ENCODE assay signal across 22 cellular contexts in the genomic region with DNA sequence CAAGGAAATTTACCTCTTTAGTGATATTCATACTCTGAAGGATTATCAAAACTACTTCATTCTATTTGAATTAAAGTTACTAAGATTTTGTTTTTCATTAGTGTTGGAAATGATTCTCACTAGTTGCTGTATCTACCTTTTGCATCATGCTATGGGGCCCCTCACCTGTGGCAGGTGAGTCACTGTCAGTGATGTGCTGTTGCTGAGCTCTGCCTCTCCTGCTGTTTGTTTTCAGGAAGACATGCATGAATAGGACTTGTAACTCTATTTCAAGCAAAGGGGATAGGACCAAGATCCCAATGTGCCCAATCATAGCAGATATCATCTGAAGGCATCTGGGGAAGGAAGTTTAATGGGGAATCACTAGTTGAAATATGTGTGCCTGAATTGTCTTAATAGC. TPM values are rescaled to one million over a fixed set of nuclear protein-coding genes. Genes with fewer than 3 reads are reported as not detected.
DNase-seq lines count a peak whose midpoint lies in the region; ATAC-seq and TF ChIP-seq lines count a peak whose summit lies in the region.
"Had no signal": no experiment of that assay in that cellular context is flagged by ENCODE, and none has a peak within 500 bp of the region (broad histone marks: within the 10 kb centered on the region; RNA-seq: fewer than 3 reads in every experiment).

No MANE protein-coding gene starts in this region.

- no peak for TF ChIP-seq CTCF in GM23338 (conservative IDR thresholded peaks at IDR 0.05; ENCODE audit: low read depth in 2 of 2)
- TF ChIP-seq CTCF in RWPE2 (IDR thresholded peaks at IDR 0.05; ENCODE audit: poor library complexity, severe bottlenecking) = no peak
- TF ChIP-seq CTCF in hepatocyte (IDR thresholded peaks at IDR 0.05; ENCODE audit: poor library complexity) = no peak

- no peak; the same call in 2 of the 3 replicates for ATAC-seq in GM23338
- ATAC-seq in RWPE2 (ENCODE audit: low read depth) = peak; percentile 87
- no peak for ATAC-seq in GM18870 (IDR thresholded peaks at IDR 0.05; ENCODE audit: unreplicated experiment)
- no peak for ATAC-seq in GM18505 (IDR thresholded peaks at IDR 0.05; ENCODE audit: unreplicated experiment)
- ATAC-seq: GM12878 had no signal

- H3K27me3 ChIP-seq in GM23338 (ENCODE audit: insufficient read depth) (no peaks in the 10 kb centered on the region), RWPE2 (ENCODE audit: insufficient read depth, poor library complexity, severe bottlenecking) (no peaks in the 10 kb centered on the region), hepatocyte (no peaks in the 10 kb centered on the region)
- H3K27me3 ChIP-seq: Peyer's patch, SJCRH30 had no signal

- H3K36me3 ChIP-seq in GM23338 (ENCODE audit: insufficient read depth) = no peaks in the 10 kb centered on the region
- no peaks in the 10 kb centered on the region for H3K36me3 ChIP-seq in RWPE2 (ENCODE audit: low read depth)
- no peaks in the 10 kb centered on the region for H3K36me3 ChIP-seq in hepatocyte (replicated peaks; ENCODE audit: insufficient read depth, low read depth)
- H3K36me3 ChIP-seq: BE2C, Peyer's patch, SJCRH30 had no signal

- no peak for TF ChIP-seq POLR2A in GM18505 (IDR thresholded peaks at IDR 0.05; ENCODE audit: borderline replicate concordance, extremely low read depth, insufficient read depth, insufficient read length)

- peaks cover 3% of the 10 kb centered on the region; the same call in 2 of the 3 replicates for H3K4me1 Mint-ChIP-seq in GM23338

- no peaks in the 10 kb centered on the region for H3K4me1 ChIP-seq in GM23338 (ENCODE audit: insufficient read depth)
- H3K4me1 ChIP-seq in RWPE2 (ENCODE audit: insufficient read depth, poor library complexity, severe bottlenecking) = peaks cover 14% of the 10 kb centered on the region
- H3K4me1 ChIP-seq in hepatocyte (ENCODE audit: insufficient read depth) = no peaks in the 10 kb centered on the region
- H3K4me1 ChIP-seq: BE2C, SJCRH30 had no signal

- peaks cover 9% of the 10 kb centered on the region for H3K27me3 Mint-ChIP-seq in GM23338 (ENCODE audit: insufficient read depth, low read depth, poor library complexity)

- H3K27ac ChIP-seq in GM23338 (ENCODE audit: low read depth) = no peak overlapping the region
- no peak overlapping the region for H3K27ac ChIP-seq in RWPE2 (ENCODE audit: poor library complexity, severe bottlenecking)
- H3K27ac ChIP-seq in hepatocyte = no peak overlapping the region
- H3K27ac ChIP-seq: KMS-11, Peyer's patch, SJCRH30 had no signal

- peaks cover 22% of the 10 kb centered on the region for H3K9me3 Mint-ChIP-seq in GM23338

- no peaks in the 10 kb centered on the region for H3F3A ChIP-seq in GM23338 (replicated peaks; ENCODE audit: low read depth)

- H3K27ac Mint-ChIP-seq in GM23338 = no peak overlapping the region; the same call in 1 of the 2 replicates

- H3K4me2 ChIP-seq in GM23338 (no peak overlapping the region), hepatocyte (no peak overlapping the region)
- H3K4me2 ChIP-seq: KMS-11 had no signal

- H3K4me3 ChIP-seq in GM23338 (no peak overlapping the region), RWPE2 (ENCODE audit: severe bottlenecking) (no peak overlapping the region), hepatocyte (no peak overlapping the region)
- H3K4me3 ChIP-seq: GM12878, Peyer's patch, SJCRH30 had no signal

- H3K9me3 ChIP-seq in RWPE2 (ENCODE audit: severe bottlenecking) (no peaks in the 10 kb centered on the region), hepatocyte (ENCODE audit: low read depth) (no peaks in the 10 kb centered on the region)
- H3K9me3 ChIP-seq: BE2C, Peyer's patch, SJCRH30 had no signal

- no peak overlapping the region for H3K4me3 Mint-ChIP-seq in GM23338

- H3K79me2 ChIP-seq in GM23338 (replicated peaks; ENCODE audit: insufficient read depth) = no peaks in the 10 kb centered on the region
- no peaks in the 10 kb centered on the region for H3K79me2 ChIP-seq in hepatocyte

- DNase-seq in DMS53 (lab: John Stamatoyannopoulos, UW) (peak; percentile 85), GM23338 (ENCODE audit: low spot score) (peak; percentile 7), RWPE2 (ENCODE audit: low spot score) (no peak), hepatocyte (ENCODE audit: low spot score) (peak; percentile 48), cerebellar cortex (ENCODE audit: low spot score) (no peak), DMS153 treated with DMSO at 0.1 percent for 48 hours (lab: John Stamatoyannopoulos, UW; ENCODE audit: unreplicated experiment) (no peak)
- DNase-seq: BE2C, DND-41, GOT3, IMR-90, NCI-H1105 treated with DMSO at 0.1 percent for 48 hours, NCI-H2029 treated with DMSO at 0.1 percent for 48 hours, NCI-H345, NCI-H524, NCI-H82, Peyer's patch, SJCRH30 had no signal

- H3K36me3 Mint-ChIP-seq in GM23338 (ENCODE audit: low read depth) = peaks cover 13% of the 10 kb centered on the region

- H2AFZ ChIP-seq in GM23338 (no peak overlapping the region), hepatocyte (no peak overlapping the region)

- no peaks in the 10 kb centered on the region for H4K20me1 ChIP-seq in GM23338 (replicated peaks; ENCODE audit: insufficient read depth)
- no peaks in the 10 kb centered on the region for H4K20me1 ChIP-seq in hepatocyte (ENCODE audit: insufficient read depth, poor library complexity, severe bottlenecking)

- 0 out of 2 replicates have a peak, but pooled peaks cover 5% of the 10 kb centered on the region for H3K9me2 ChIP-seq in GM23338 (ENCODE audit: insufficient read depth)
- H3K9me2 ChIP-seq in hepatocyte (replicated peaks; ENCODE audit: insufficient read depth) = no peaks in the 10 kb centered on the region

TF ChIP-seq in GM23338, 12 proteins besides CTCF, POLR2A, EP300 and RAD21 (continues in another document):
- TF ChIP-seq, protein P1, sequence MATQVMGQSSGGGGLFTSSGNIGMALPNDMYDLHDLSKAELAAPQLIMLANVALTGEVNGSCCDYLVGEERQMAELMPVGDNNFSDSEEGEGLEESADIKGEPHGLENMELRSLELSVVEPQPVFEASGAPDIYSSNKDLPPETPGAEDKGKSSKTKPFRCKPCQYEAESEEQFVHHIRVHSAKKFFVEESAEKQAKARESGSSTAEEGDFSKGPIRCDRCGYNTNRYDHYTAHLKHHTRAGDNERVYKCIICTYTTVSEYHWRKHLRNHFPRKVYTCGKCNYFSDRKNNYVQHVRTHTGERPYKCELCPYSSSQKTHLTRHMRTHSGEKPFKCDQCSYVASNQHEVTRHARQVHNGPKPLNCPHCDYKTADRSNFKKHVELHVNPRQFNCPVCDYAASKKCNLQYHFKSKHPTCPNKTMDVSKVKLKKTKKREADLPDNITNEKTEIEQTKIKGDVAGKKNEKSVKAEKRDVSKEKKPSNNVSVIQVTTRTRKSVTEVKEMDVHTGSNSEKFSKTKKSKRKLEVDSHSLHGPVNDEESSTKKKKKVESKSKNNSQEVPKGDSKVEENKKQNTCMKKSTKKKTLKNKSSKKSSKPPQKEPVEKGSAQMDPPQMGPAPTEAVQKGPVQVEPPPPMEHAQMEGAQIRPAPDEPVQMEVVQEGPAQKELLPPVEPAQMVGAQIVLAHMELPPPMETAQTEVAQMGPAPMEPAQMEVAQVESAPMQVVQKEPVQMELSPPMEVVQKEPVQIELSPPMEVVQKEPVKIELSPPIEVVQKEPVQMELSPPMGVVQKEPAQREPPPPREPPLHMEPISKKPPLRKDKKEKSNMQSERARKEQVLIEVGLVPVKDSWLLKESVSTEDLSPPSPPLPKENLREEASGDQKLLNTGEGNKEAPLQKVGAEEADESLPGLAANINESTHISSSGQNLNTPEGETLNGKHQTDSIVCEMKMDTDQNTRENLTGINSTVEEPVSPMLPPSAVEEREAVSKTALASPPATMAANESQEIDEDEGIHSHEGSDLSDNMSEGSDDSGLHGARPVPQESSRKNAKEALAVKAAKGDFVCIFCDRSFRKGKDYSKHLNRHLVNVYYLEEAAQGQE (IDR thresholded peaks at IDR 0.05; ENCODE audit: unreplicated experiment) = no peak
- TF ChIP-seq POLR2AphosphoS5 (IDR thresholded peaks at IDR 0.05; ENCODE audit: low read depth) (no peak), STAT1 (IDR thresholded peaks at IDR 0.05; ENCODE audit: unreplicated experiment) (no peak), ZNF114 (CRISPR knock-in tag; IDR thresholded peaks at IDR 0.05) (no peak), CREB1 (CRISPR knock-in tag; IDR thresholded peaks at IDR 0.05; ENCODE audit: low read depth) (no peak), NANOG (IDR thresholded peaks at IDR 0.05; ENCODE audit: borderline replicate concordance) (no peak), EZH2phosphoT487 (IDR thresholded peaks at IDR 0.05; ENCODE audit: unreplicated experiment) (no peak), JUNB (IDR thresholded peaks at IDR 0.05; ENCODE audit: unreplicated experiment) (no peak), ZNF331 (CRISPR knock-in tag; IDR thresholded peaks at IDR 0.05; ENCODE audit: low read depth) (no peak)
- TF ChIP-seq, protein P2, sequence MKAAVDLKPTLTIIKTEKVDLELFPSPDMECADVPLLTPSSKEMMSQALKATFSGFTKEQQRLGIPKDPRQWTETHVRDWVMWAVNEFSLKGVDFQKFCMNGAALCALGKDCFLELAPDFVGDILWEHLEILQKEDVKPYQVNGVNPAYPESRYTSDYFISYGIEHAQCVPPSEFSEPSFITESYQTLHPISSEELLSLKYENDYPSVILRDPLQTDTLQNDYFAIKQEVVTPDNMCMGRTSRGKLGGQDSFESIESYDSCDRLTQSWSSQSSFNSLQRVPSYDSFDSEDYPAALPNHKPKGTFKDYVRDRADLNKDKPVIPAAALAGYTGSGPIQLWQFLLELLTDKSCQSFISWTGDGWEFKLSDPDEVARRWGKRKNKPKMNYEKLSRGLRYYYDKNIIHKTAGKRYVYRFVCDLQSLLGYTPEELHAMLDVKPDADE (IDR thresholded peaks at IDR 0.05) = no peak

RNA-seq across cellular contexts. Expression of a gene that starts 57.4 kb away (rescaled TPM):
- not detected in 2 replicates for total RNA-seq in GM23338 (2014; rRNA removed; shearing (Covaris generic))
- polyA plus RNA-seq in GM23338 (2016; fragmentation: Nextera tagmentation; extraction: Ambion mirVana) (not detected in 2 replicates), hepatocyte (51.0 and 65.1 TPM in 2 replicates)
- 52.1 and 74.3 TPM in 2 replicates for total RNA-seq in hepatocyte
- total RNA-seq: A673, GM12878, IMR-90, SJCRH30 had no signal
- polyA plus RNA-seq: GM12878, IMR-90 had no signal

Comparison
In these comparisons a context has a peak if more than half of its experiments do, and no peak if none do; other contexts are left out.
1. DNase-seq: peak in DMS53 (single experiment), GM23338 (single experiment) and hepatocyte (single experiment); none in RWPE2 (single experiment), cerebellar cortex (single experiment) and DMS153 treated with DMSO at 0.1 percent for 48 hours (single experiment).
2. RNA of a gene that starts 57.4 kb away (total RNA-seq): 52.1 to 74.3 TPM in hepatocyte; not detected in GM23338; every median in the first group is over 10 times any median in the second.